In the genomic region with DNA sequence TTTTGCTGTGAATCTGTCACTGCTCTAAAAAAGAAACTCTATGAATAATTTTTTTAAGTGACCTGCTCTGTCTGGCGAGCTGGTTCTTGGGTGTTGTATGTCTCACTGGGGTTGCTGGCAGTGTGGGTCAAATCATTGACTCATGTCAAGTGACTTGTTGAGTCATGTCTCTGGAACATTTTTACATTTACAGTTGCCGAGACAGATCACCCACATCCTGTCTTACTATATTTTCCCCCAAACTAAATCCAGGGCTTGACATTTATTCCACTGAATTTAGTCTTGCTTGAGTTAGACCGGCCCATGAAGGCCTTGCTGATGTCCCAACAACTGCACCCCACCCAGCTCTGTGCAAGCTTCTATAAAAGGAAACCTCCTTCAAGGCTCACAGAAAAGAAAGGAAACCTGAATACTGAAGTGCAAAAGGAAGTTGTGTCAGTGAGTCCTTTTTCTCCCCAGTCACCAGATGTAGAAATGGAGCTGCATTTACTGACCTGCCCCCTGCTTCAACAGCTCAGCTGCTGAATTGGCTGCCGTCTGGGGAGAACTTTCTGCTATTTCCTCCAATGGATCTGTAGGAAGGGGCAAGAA, we compare ENCODE assay signal across 8 cellular contexts.
DNase-seq lines count a peak whose midpoint lies in the region; ATAC-seq and TF ChIP-seq lines count a peak whose summit lies in the region.

No MANE protein-coding gene starts in this region.

- H2AFZ ChIP-seq in ACC112 (ENCODE audit: low read length, unreplicated experiment), result no peak overlapping the region

- TF ChIP-seq EP300 in transverse colon (IDR thresholded peaks at IDR 0.05; ENCODE audit: low read depth), result no peak

- peaks cover 46% of the 10 kb centered on the region for H3K4me1 ChIP-seq in ACC112 (ENCODE audit: control insufficient read depth, insufficient read depth, low read length, unreplicated experiment)
- H3K4me1 ChIP-seq in transverse colon, result peaks cover 6 to 31% (median 14%) of the 10 kb centered on the region in 4 donors

- H3K36me3 ChIP-seq in ACC112 (ENCODE audit: insufficient read depth, low read length) (peaks cover 41% of the 10 kb centered on the region), transverse colon (peaks cover 0 to 8% (median 0%) of the 10 kb centered on the region in 4 donors), WERI-Rb-1 (no peaks in the 10 kb centered on the region)

- ATAC-seq in GM18861 (IDR thresholded peaks at IDR 0.05; ENCODE audit: unreplicated experiment) (peak; percentile 97), HG03025 (IDR thresholded peaks at IDR 0.05; ENCODE audit: low FRiP score, unreplicated experiment) (peak; percentile 81)

- H3K9me3 Mint-ChIP-seq in activated CD4-positive, alpha-beta T cell treated with anti-CD3 and anti-CD28 coated beads, Interleukin-2, amount 10 ng/mL, durations not matched to agents 7 days and 5 days, result no peaks in the 10 kb centered on the region

- H3K9me3 ChIP-seq in transverse colon (no peaks in the 10 kb centered on the region), WERI-Rb-1 (ENCODE audit: severe bottlenecking) (no peaks in the 10 kb centered on the region)

- DNase-seq in SIG-M5 (lab: John Stamatoyannopoulos, UW), result peak; percentile 60
- DNase-seq in fibroblast of the aortic adventitia (ENCODE audit: low read depth), result peak; percentile 86
- DNase-seq in transverse colon, result no peak
- no peak for DNase-seq in WERI-Rb-1
- DNase-seq in activated CD4-positive, alpha-beta T cell treated with anti-CD3 and anti-CD28 coated beads, Interleukin-2, amount 10 ng/mL, durations not matched to agents 7 days and 5 days, result no peak

- peaks cover 9% of the 10 kb centered on the region for H3K4me1 Mint-ChIP-seq in activated CD4-positive, alpha-beta T cell treated with anti-CD3 and anti-CD28 coated beads, Interleukin-2, amount 10 ng/mL, durations not matched to agents 7 days and 5 days

- no peak overlapping the region for H3K27ac Mint-ChIP-seq in activated CD4-positive, alpha-beta T cell treated with anti-CD3 and anti-CD28 coated beads, Interleukin-2, amount 10 ng/mL, durations not matched to agents 7 days and 5 days

- H3K36me3 Mint-ChIP-seq in activated CD4-positive, alpha-beta T cell treated with anti-CD3 and anti-CD28 coated beads, Interleukin-2, amount 10 ng/mL, durations not matched to agents 7 days and 5 days (ENCODE audit: low read depth), result no peaks in the 10 kb centered on the region

- TF ChIP-seq POLR2A in transverse colon (IDR thresholded peaks at IDR 0.05), result no peak

- 60% methylated on average over 4 of the region's 4 CpGs; no CpG with 5 or more reads in 1 of the 2 donors for WGBS in transverse colon (ENCODE audit: low coverage in 1 of 2), 2 donors

- H3K4me3 Mint-ChIP-seq in activated CD4-positive, alpha-beta T cell treated with anti-CD3 and anti-CD28 coated beads, Interleukin-2, amount 10 ng/mL, durations not matched to agents 7 days and 5 days, result no peak overlapping the region

- CTCF ChIA-PET in activated CD4-positive, alpha-beta T cell treated with anti-CD3 and anti-CD28 coated beads, Interleukin-2, amount 10 ng/mL, durations not matched to agents 7 days and 5 days (lab: Charles Lee), result interaction anchor here (1.1 kb wide), 1 partner anchor 25 kb away, joined by 4 read pairs; no protein-coding TSS in a partner anchor

- POLR2A ChIA-PET in activated CD4-positive, alpha-beta T cell treated with anti-CD3 and anti-CD28 coated beads, Interleukin-2, amount 10 ng/mL, durations not matched to agents 7 days and 5 days (lab: Charles Lee), result no interaction called here

- H3K27ac ChIP-seq in ACC112 (ENCODE audit: low read depth, low read length) (peak overlapping the region; percentile 91), transverse colon (peak overlapping the region; percentile 17 to 53 (median 32)), WERI-Rb-1 (no peak overlapping the region)

- TF ChIP-seq CTCF in fibroblast of the aortic adventitia (IDR thresholded peaks at IDR 0.05; ENCODE audit: insufficient read depth, low read length) (no peak), transverse colon (IDR thresholded peaks at IDR 0.05) (no peak), WERI-Rb-1 (IDR thresholded peaks at IDR 0.05; ENCODE audit: low read depth, low read length) (no peak)

- intact Hi-C loops in transverse colon (cut with DNase I; ENCODE audit: low total_unique reads), result no loop called here

- H3K27me3 Mint-ChIP-seq in activated CD4-positive, alpha-beta T cell treated with anti-CD3 and anti-CD28 coated beads, Interleukin-2, amount 10 ng/mL, durations not matched to agents 7 days and 5 days, result peaks cover 4% of the 10 kb centered on the region

- no peaks in the 10 kb centered on the region for H3K79me2 ChIP-seq in ACC112 (ENCODE audit: control insufficient read depth, insufficient read depth, low read length, unreplicated experiment)

- H3K4me3 ChIP-seq in ACC112 (ENCODE audit: low read depth, low read length), result peak overlapping the region; percentile 9; the same call in 1 of the 2 replicates
- no peak overlapping the region for H3K4me3 ChIP-seq in fibroblast of the aortic adventitia (ENCODE audit: low read depth, low read length)
- H3K4me3 ChIP-seq in transverse colon, result no peak overlapping the region
- no peak overlapping the region for H3K4me3 ChIP-seq in WERI-Rb-1 (ENCODE audit: low read depth, low read length)

- in situ Hi-C loops in transverse colon (cut with MboI; ENCODE audit: low pct_ligation_motif_present in 1 of 4, low pct_unique_long_range_greater_than_20kb in 1 of 4, low sequenced_read_pairs in 3 of 4), result loop anchor here in 1 of 4 donors (25.0 kb wide), 1 partner anchor 521 kb away; no protein-coding TSS in a partner anchor

- no peaks in the 10 kb centered on the region for H3K27me3 ChIP-seq in ACC112 (ENCODE audit: insufficient read depth, low read length)
- H3K27me3 ChIP-seq in transverse colon, result no peaks in the 10 kb centered on the region
- no peaks in the 10 kb centered on the region for H3K27me3 ChIP-seq in WERI-Rb-1 (ENCODE audit: insufficient read depth, low read depth, severe bottlenecking)

Comparison
In these comparisons a context has a peak if more than half of its experiments do, and no peak if none do; other contexts are left out.
1. DNase-seq: peak in SIG-M5 (single experiment) and fibroblast of the aortic adventitia (single experiment); none in transverse colon (single experiment), WERI-Rb-1 (single experiment) and activated CD4-positive, alpha-beta T cell treated with anti-CD3 and anti-CD28 coated beads, Interleukin-2, amount 10 ng/mL, durations not matched to agents 7 days and 5 days (single experiment).